In the genomic region with DNA sequence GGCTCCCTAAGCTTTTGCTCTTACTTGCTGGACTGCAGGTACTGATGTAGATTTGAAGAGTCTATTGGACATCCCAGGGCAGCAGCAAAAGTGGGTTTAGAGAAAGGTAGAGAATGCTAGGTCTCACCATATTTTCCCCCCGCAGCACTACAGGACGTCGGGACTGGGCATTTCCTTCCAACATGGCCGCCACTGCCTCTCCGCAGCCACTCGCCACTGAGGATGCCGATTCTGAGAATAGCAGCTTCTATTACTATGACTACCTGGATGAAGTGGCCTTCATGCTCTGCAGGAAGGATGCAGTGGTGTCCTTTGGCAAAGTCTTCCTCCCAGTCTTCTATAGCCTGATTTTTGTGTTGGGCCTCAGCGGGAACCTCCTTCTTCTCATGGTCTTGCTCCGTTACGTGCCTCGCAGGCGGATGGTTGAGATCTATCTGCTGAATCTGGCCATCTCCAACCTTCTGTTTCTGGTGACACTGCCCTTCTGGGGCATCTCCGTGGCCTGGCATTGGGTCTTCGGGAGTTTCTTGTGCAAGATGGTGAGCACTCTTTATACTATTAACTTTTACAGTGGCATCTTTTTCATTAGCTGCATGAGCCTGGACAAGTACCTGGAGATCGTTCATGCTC, we compare ENCODE assay signal across 20 cellular contexts. TPM values are rescaled to one million over a fixed set of nuclear protein-coding genes. Genes with fewer than 3 reads are reported as not detected.
A peak's percentile ranks its signal among the peaks of the same experiment; 100 is the strongest.
DNase-seq lines count a peak whose midpoint lies in the region; ATAC-seq and TF ChIP-seq lines count a peak whose summit lies in the region.
"Had no signal": no experiment of that assay in that cellular context is flagged by ENCODE, and none has a peak within 500 bp of the region (broad histone marks: within the 10 kb centered on the region; RNA-seq: fewer than 3 reads in every experiment).

No MANE protein-coding gene starts in this region.

- 94 to 100% methylated on average over 12 to 15 of the region's 15 CpGs for WGBS in endodermal cell (ENCODE audit: insufficient coverage in 1 of 2, insufficient read length in 1 of 2), 2 experiments
- no CpG with 5 or more reads among the region's 15 CpGs for WGBS in neuronal stem cell (ENCODE audit: extremely low coverage in 2 of 2, insufficient read length in 2 of 2, insufficient replicate concordance in 1 of 2), 2 donors

- H3K79me1 ChIP-seq in neuronal stem cell (ENCODE audit: low read depth, low read length), result no peaks in the 10 kb centered on the region

- H3K9me3 ChIP-seq in endodermal cell (ENCODE audit: control insufficient read depth, low read length), result no peaks in the 10 kb centered on the region
- no peaks in the 10 kb centered on the region for H3K9me3 ChIP-seq in neuronal stem cell (replicated peaks in 1 of 2; ENCODE audit: control insufficient read depth in 2 of 2, insufficient read depth in 1 of 2, low read depth in 1 of 2, low read length in 2 of 2)
- H3K9me3 ChIP-seq: HAP-1 had no signal

- no peaks in the 10 kb centered on the region for H3K4me1 Mint-ChIP-seq in endodermal cell
- H3K4me1 Mint-ChIP-seq: CD4-positive, alpha-beta memory T cell; GM23338 had no signal

- no peaks in the 10 kb centered on the region for H3K36me3 Mint-ChIP-seq in endodermal cell (ENCODE audit: low read depth)
- H3K36me3 Mint-ChIP-seq: CD4-positive, alpha-beta memory T cell had no signal

- H3K23ac ChIP-seq in neuronal stem cell (ENCODE audit: low read depth, low read length, poor library complexity), result peak overlapping the region; percentile 20

- no peak overlapping the region for H3K9ac ChIP-seq in endodermal cell (ENCODE audit: extremely low read depth, low read length, poor library complexity, severe bottlenecking)
- H3K9ac ChIP-seq in neuronal stem cell (ENCODE audit: low read depth, low read length, poor library complexity), result no peak overlapping the region

- H3K27me3 Mint-ChIP-seq in endodermal cell (ENCODE audit: insufficient read depth), result peaks cover 25% of the 10 kb centered on the region

- no peak overlapping the region for H2BK12ac ChIP-seq in neuronal stem cell (ENCODE audit: low read length)

- no peak overlapping the region for H3K4me3 Mint-ChIP-seq in endodermal cell
- H3K4me3 Mint-ChIP-seq: CD4-positive, alpha-beta memory T cell; GM23338; HFFc6 had no signal

- H3K27ac Mint-ChIP-seq in endodermal cell, result no peak overlapping the region
- H3K27ac Mint-ChIP-seq: CD4-positive, alpha-beta memory T cell; GM23338; HFFc6 had no signal

- H3K27ac ChIP-seq in coronary artery (no peak overlapping the region), endodermal cell (ENCODE audit: low read depth, low read length) (no peak overlapping the region), neuronal stem cell (replicated peaks; ENCODE audit: low read length) (no peak overlapping the region)

- no peaks in the 10 kb centered on the region for H3K27me3 ChIP-seq in endodermal cell (ENCODE audit: control insufficient read depth, insufficient read depth, low read length, poor library complexity, severe bottlenecking)
- peaks cover 0 to 2% (median 0%) of the 10 kb centered on the region in 3 experiments for H3K27me3 ChIP-seq in neuronal stem cell (ENCODE audit: control insufficient read depth in 3 of 3, insufficient read depth in 3 of 3, low read depth in 1 of 3, low read length in 3 of 3)

- no peak overlapping the region for H4K8ac ChIP-seq in neuronal stem cell (ENCODE audit: low read depth, low read length)

- ATAC-seq in GM21423 (IDR thresholded peaks at IDR 0.05; ENCODE audit: unreplicated experiment), result no peak
- no peak for ATAC-seq in HG02885 (IDR thresholded peaks at IDR 0.05; ENCODE audit: poor library complexity, unreplicated experiment)
- ATAC-seq: GM23338 had no signal

- TF ChIP-seq CTCF in coronary artery (IDR thresholded peaks at IDR 0.05) (no peak), endodermal cell (conservative IDR thresholded peaks at IDR 0.05) (no peak)

- no peak overlapping the region for H2BK15ac ChIP-seq in neuronal stem cell (ENCODE audit: low read length)

- H4K91ac ChIP-seq in neuronal stem cell (ENCODE audit: low read depth, low read length, poor library complexity), result no peak overlapping the region

- H2BK5ac ChIP-seq in neuronal stem cell (ENCODE audit: low read length), result no peak overlapping the region

- H3K18ac ChIP-seq in neuronal stem cell (ENCODE audit: low read length), result no peak overlapping the region

- H2BK120ac ChIP-seq in neuronal stem cell (ENCODE audit: low read depth, low read length), result no peak overlapping the region

- no peaks in the 10 kb centered on the region for H3K4me1 ChIP-seq in endodermal cell (ENCODE audit: control insufficient read depth, insufficient read depth, low read length)
- H3K4me1 ChIP-seq in neuronal stem cell (ENCODE audit: control insufficient read depth in 2 of 2, insufficient read depth in 1 of 2, low read depth in 1 of 2, low read length in 2 of 2), result no peaks in the 10 kb centered on the region
- H3K4me1 ChIP-seq: HAP-1 had no signal

- DNase-seq in coronary artery (ENCODE audit: low spot score) (peak; percentile 59), endodermal cell (peak; percentile 10), neuronal stem cell (ENCODE audit: low spot score) (no peak), NCI-H2107 treated with DMSO at 0.1 percent for 48 hours (lab: John Stamatoyannopoulos, UW; ENCODE audit: unreplicated experiment) (no peak)
- DNase-seq: C1 segment of cervical spinal cord; Calu3; CD4-positive, alpha-beta memory T cell; COR-L47; DMS53; GF-D8; HFFc6 had no signal

- H3K9me3 Mint-ChIP-seq in endodermal cell, result peaks cover 3% of the 10 kb centered on the region
- H3K9me3 Mint-ChIP-seq: GM23338, HFFc6 had no signal

- no peak overlapping the region for H2AFZ ChIP-seq in neuronal stem cell (ENCODE audit: low read length)
- H2AFZ ChIP-seq: GM23338 had no signal

- no peak overlapping the region for H3K4me2 ChIP-seq in neuronal stem cell (ENCODE audit: insufficient read depth, low read length, poor library complexity, severe bottlenecking)
- H3K4me2 ChIP-seq: GM23338 had no signal

- H3K36me3 ChIP-seq in endodermal cell (ENCODE audit: control insufficient read depth, insufficient read depth, low read length), result no peaks in the 10 kb centered on the region
- no peaks in the 10 kb centered on the region for H3K36me3 ChIP-seq in neuronal stem cell (replicated peaks in 1 of 2; ENCODE audit: control insufficient read depth in 2 of 2, insufficient read depth in 2 of 2, low read length in 2 of 2)
- H3K36me3 ChIP-seq: HAP-1 had no signal

- H2AK5ac ChIP-seq in neuronal stem cell (ENCODE audit: low read depth, low read length), result no peak overlapping the region

- H3K4ac ChIP-seq in neuronal stem cell (ENCODE audit: low read length), result no peak overlapping the region

- H3K4me3 ChIP-seq in coronary artery (no peak overlapping the region), endodermal cell (ENCODE audit: low read length) (no peak overlapping the region), neuronal stem cell (ENCODE audit: low read length in 2 of 2) (no peak overlapping the region)
- H3K4me3 ChIP-seq: GM23338, HAP-1 had no signal

- no peak overlapping the region for H3K14ac ChIP-seq in neuronal stem cell (ENCODE audit: low read length)

RNA-seq across cellular contexts. Expression of gene CYP8B1, which starts 11.2 kb away (rescaled TPM):
- not detected for total RNA-seq in endodermal cell
- polyA plus RNA-seq in endodermal cell (2013, experiment 1 of 2), result not detected
- polyA plus RNA-seq in endodermal cell (2013, experiment 2 of 2), result not detected
- polyA plus RNA-seq in neuronal stem cell (2013, experiment 1 of 2), result not detected
- polyA plus RNA-seq in neuronal stem cell (2013, experiment 2 of 2), result not detected
- total RNA-seq: A172; A673; Calu3; CD4-positive, alpha-beta memory T cell; Daoy; G401; GM23338; HFFc6 had no signal
- polyA plus RNA-seq: BJ; CD4-positive, alpha-beta memory T cell; GM23338 had no signal

RNA-seq across cellular contexts. Expression of gene ZNF662, which starts 41.5 kb away (rescaled TPM):
- total RNA-seq in endodermal cell, result 1 to 10 TPM in 1 of 2 donors, not detected in 1; 1.8 TPM
- not detected for polyA plus RNA-seq in endodermal cell (2013, experiment 1 of 2)
- polyA plus RNA-seq in endodermal cell (2013, experiment 2 of 2), result 0.08 TPM
- polyA plus RNA-seq in neuronal stem cell (2013, experiment 1 of 2), result 0.06 TPM
- polyA plus RNA-seq in neuronal stem cell (2013, experiment 2 of 2), result 0.06 TPM
- total RNA-seq: A172, A673, G401 had no signal

RNA-seq across cellular contexts. Expression of gene ACKR2, which starts 55.2 kb away (rescaled TPM):
- 1 to 10 TPM; 1.1 TPM for total RNA-seq in endodermal cell
- 0.14 TPM for polyA plus RNA-seq in endodermal cell (2013, experiment 1 of 2)
- 0.33 TPM for polyA plus RNA-seq in endodermal cell (2013, experiment 2 of 2)
- 0.13 TPM for polyA plus RNA-seq in neuronal stem cell (2013, experiment 1 of 2)
- 0.14 TPM for polyA plus RNA-seq in neuronal stem cell (2013, experiment 2 of 2)
- total RNA-seq: A172, A673, G401 had no signal
- polyA plus RNA-seq: CD4-positive, alpha-beta memory T cell; GM23338 had no signal

Comparison
In these comparisons a context has a peak if more than half of its experiments do, and no peak if none do; other contexts are left out.
1. DNase-seq: peak in coronary artery (single experiment) and endodermal cell (single experiment); none in neuronal stem cell (single experiment) and NCI-H2107 treated with DMSO at 0.1 percent for 48 hours (single experiment).